Comparison of ENCODE assay signal across 25 cellular contexts in the genomic region with DNA sequence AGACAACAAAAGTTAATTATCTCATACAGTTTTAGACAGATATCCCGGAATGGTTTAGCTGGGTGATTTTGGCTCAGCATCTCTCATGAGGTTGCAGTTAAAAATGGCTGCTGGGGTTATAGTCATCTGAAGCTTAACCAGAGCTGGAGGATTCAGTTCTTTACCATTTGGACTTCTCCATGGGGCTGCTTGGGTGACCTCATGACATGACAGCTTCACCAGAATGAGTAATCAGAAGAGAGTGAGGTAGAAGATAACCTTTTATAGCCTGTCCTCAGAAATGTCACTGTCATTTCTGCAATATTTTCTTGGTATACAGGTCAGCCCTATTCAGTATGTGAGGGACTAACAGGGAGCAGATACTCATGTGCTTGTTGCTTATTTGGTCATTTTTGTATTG. TPM values are rescaled to one million over a fixed set of nuclear protein-coding genes. Genes with fewer than 3 reads are reported as not detected.
A peak's percentile ranks its signal among the peaks of the same experiment; 100 is the strongest.
DNase-seq lines count a peak whose midpoint lies in the region; ATAC-seq and TF ChIP-seq lines count a peak whose summit lies in the region.
"Had no signal": no experiment of that assay in that cellular context is flagged by ENCODE, and none has a peak within 500 bp of the region (broad histone marks: within the 10 kb centered on the region; RNA-seq: fewer than 3 reads in every experiment).

No MANE protein-coding gene starts in this region.

- H3K36me3 ChIP-seq in CD8-positive, alpha-beta T cell (ENCODE audit: insufficient read depth, low read length), result peaks cover 30% of the 10 kb centered on the region

- no peak overlapping the region for H3K27ac Mint-ChIP-seq in activated CD4-positive, alpha-beta T cell treated with anti-CD3 and anti-CD28 coated beads for 36 hours
- H3K27ac Mint-ChIP-seq in activated CD4-positive, alpha-beta T cell treated with anti-CD3 and anti-CD28 coated beads, Interleukin-2, amount 10 ng/mL, durations not matched to agents 7 days and 5 days, result no peak overlapping the region
- H3K27ac Mint-ChIP-seq in activated T-helper 17 cell treated with anti-CD3 and anti-CD28 coated beads, Interleukin-2, amount 50 U/mL, for 72 hours, result peak overlapping the region; percentile 46
- H3K27ac Mint-ChIP-seq in natural killer cell, result no peak overlapping the region
- no peak overlapping the region for H3K27ac Mint-ChIP-seq in CD8-positive, alpha-beta T cell
- H3K27ac Mint-ChIP-seq: activated naive CD4-positive, alpha-beta T cell treated with anti-CD3 and anti-CD28 coated beads for 36 hours; CD4-positive, alpha-beta T cell; mesothelial cell of epicardium; naive thymus-derived CD4-positive, alpha-beta T cell; T-helper 17 cell had no signal

- DNase-seq in activated CD4-positive, alpha-beta T cell treated with anti-CD3 and anti-CD28 coated beads for 36 hours, result peak; percentile 39
- DNase-seq in activated CD4-positive, alpha-beta T cell treated with anti-CD3 and anti-CD28 coated beads, Interleukin-2, amount 10 ng/mL, durations not matched to agents 7 days and 5 days, result no peak
- DNase-seq in HT1080 (ENCODE audit: low read depth) (peak; percentile 6), natural killer cell (no peak), H4 (ENCODE audit: low spot score) (no peak), NCI-H146 (lab: John Stamatoyannopoulos, UW) (no peak)
- no peak for DNase-seq in CD8-positive, alpha-beta T cell
- DNase-seq: 8988T; activated CD4-positive, alpha-beta T cell treated with anti-CD3 and anti-CD28 coated beads, Interleukin-2, amount 50 U/mL, for 1 hour; activated naive CD4-positive, alpha-beta T cell treated with anti-CD3 and anti-CD28 coated beads for 36 hours; amygdala; CD4-positive, alpha-beta T cell; H7; KBM-7; MM.1S; naive thymus-derived CD4-positive, alpha-beta T cell; NCI-H2081 treated with DMSO at 0.1 percent for 48 hours; NCI-H446 treated with DMSO at 0.1 percent for 48 hours; nucleus accumbens; T-helper 17 cell had no signal

- H3K27me3 Mint-ChIP-seq in activated CD4-positive, alpha-beta T cell treated with anti-CD3 and anti-CD28 coated beads for 36 hours, result no peaks in the 10 kb centered on the region
- H3K27me3 Mint-ChIP-seq in activated CD4-positive, alpha-beta T cell treated with anti-CD3 and anti-CD28 coated beads, Interleukin-2, amount 10 ng/mL, durations not matched to agents 7 days and 5 days, result no peaks in the 10 kb centered on the region
- H3K27me3 Mint-ChIP-seq in activated T-helper 17 cell treated with anti-CD3 and anti-CD28 coated beads, Interleukin-2, amount 50 U/mL, for 72 hours, result no peaks in the 10 kb centered on the region
- no peaks in the 10 kb centered on the region for H3K27me3 Mint-ChIP-seq in natural killer cell (ENCODE audit: low read depth in 2 of 2)
- no peaks in the 10 kb centered on the region for H3K27me3 Mint-ChIP-seq in CD8-positive, alpha-beta T cell (ENCODE audit: low read depth)
- H3K27me3 Mint-ChIP-seq: CD4-positive, alpha-beta T cell; naive thymus-derived CD4-positive, alpha-beta T cell; T-helper 17 cell had no signal

- H3K4me3 Mint-ChIP-seq in activated CD4-positive, alpha-beta T cell treated with anti-CD3 and anti-CD28 coated beads for 36 hours, result no peak overlapping the region
- H3K4me3 Mint-ChIP-seq in activated CD4-positive, alpha-beta T cell treated with anti-CD3 and anti-CD28 coated beads, Interleukin-2, amount 10 ng/mL, durations not matched to agents 7 days and 5 days, result no peak overlapping the region
- no peak overlapping the region for H3K4me3 Mint-ChIP-seq in activated T-helper 17 cell treated with anti-CD3 and anti-CD28 coated beads, Interleukin-2, amount 50 U/mL, for 72 hours
- no peak overlapping the region for H3K4me3 Mint-ChIP-seq in natural killer cell
- H3K4me3 Mint-ChIP-seq in CD8-positive, alpha-beta T cell, result no peak overlapping the region
- H3K4me3 Mint-ChIP-seq: activated naive CD4-positive, alpha-beta T cell treated with anti-CD3 and anti-CD28 coated beads for 36 hours; CD4-positive, alpha-beta T cell; mesothelial cell of epicardium; naive thymus-derived CD4-positive, alpha-beta T cell; T-helper 17 cell had no signal

- no peak overlapping the region for H3K4me3 ChIP-seq in CD8-positive, alpha-beta T cell (ENCODE audit: low read depth, low read length)
- H3K4me3 ChIP-seq: tibial nerve had no signal

- H3K4me1 ChIP-seq in CD8-positive, alpha-beta T cell (ENCODE audit: insufficient read depth, low read length), result no peaks in the 10 kb centered on the region
- H3K4me1 ChIP-seq: tibial nerve had no signal

- H3K4me1 Mint-ChIP-seq in activated CD4-positive, alpha-beta T cell treated with anti-CD3 and anti-CD28 coated beads for 36 hours, result peaks cover 4% of the 10 kb centered on the region
- no peaks in the 10 kb centered on the region for H3K4me1 Mint-ChIP-seq in activated CD4-positive, alpha-beta T cell treated with anti-CD3 and anti-CD28 coated beads, Interleukin-2, amount 10 ng/mL, durations not matched to agents 7 days and 5 days
- H3K4me1 Mint-ChIP-seq in activated T-helper 17 cell treated with anti-CD3 and anti-CD28 coated beads, Interleukin-2, amount 50 U/mL, for 72 hours, result peaks cover 5% of the 10 kb centered on the region
- H3K4me1 Mint-ChIP-seq in natural killer cell, result peaks cover 0 to 8% of the 10 kb centered on the region in 2 donors
- no peaks in the 10 kb centered on the region for H3K4me1 Mint-ChIP-seq in CD8-positive, alpha-beta T cell (ENCODE audit: low read depth)
- H3K4me1 Mint-ChIP-seq: mesothelial cell of epicardium had no signal

- no peak overlapping the region for H3K27ac ChIP-seq in CD8-positive, alpha-beta T cell (ENCODE audit: low read depth, low read length)
- H3K27ac ChIP-seq: tibial nerve had no signal

- no peak for TF ChIP-seq CTCF in natural killer cell (IDR thresholded peaks at IDR 0.05)
- no peak for TF ChIP-seq CTCF in CD8-positive, alpha-beta T cell (IDR thresholded peaks at IDR 0.05)

- no peaks in the 10 kb centered on the region for H3K27me3 ChIP-seq in CD8-positive, alpha-beta T cell (ENCODE audit: insufficient read depth, low read length)
- H3K27me3 ChIP-seq: tibial nerve had no signal

- H3K9me3 ChIP-seq in CD8-positive, alpha-beta T cell (ENCODE audit: low read length), result no peaks in the 10 kb centered on the region
- H3K9me3 ChIP-seq: tibial nerve had no signal

- POLR2A ChIA-PET in activated CD4-positive, alpha-beta T cell treated with anti-CD3 and anti-CD28 coated beads for 36 hours (lab: Charles Lee), result interaction anchor here (1.4 kb wide), 1 partner anchor 31 kb away, joined by 4 read pairs; the partner anchor contains the start of gene TFG
- POLR2A ChIA-PET in activated CD4-positive, alpha-beta T cell treated with anti-CD3 and anti-CD28 coated beads, Interleukin-2, amount 10 ng/mL, durations not matched to agents 7 days and 5 days (lab: Charles Lee), result no interaction called here
- POLR2A ChIA-PET in CD8-positive, alpha-beta T cell (lab: Charles Lee), result no interaction called here

- intact Hi-C loops in activated CD4-positive, alpha-beta T cell treated with anti-CD3 and anti-CD28 coated beads for 36 hours (cut with DNase I, micrococcal nuclease), result no loop called here
- intact Hi-C loops in natural killer cell (cut with micrococcal nuclease), result no loop called here
- intact Hi-C loops in CD8-positive, alpha-beta T cell (cut with DNase I, micrococcal nuclease), result no loop called here

- H3K36me3 Mint-ChIP-seq in activated CD4-positive, alpha-beta T cell treated with anti-CD3 and anti-CD28 coated beads for 36 hours (ENCODE audit: low read depth), result peaks cover 40% of the 10 kb centered on the region
- H3K36me3 Mint-ChIP-seq in activated CD4-positive, alpha-beta T cell treated with anti-CD3 and anti-CD28 coated beads, Interleukin-2, amount 10 ng/mL, durations not matched to agents 7 days and 5 days (ENCODE audit: low read depth), result peaks cover 40% of the 10 kb centered on the region
- H3K36me3 Mint-ChIP-seq in activated T-helper 17 cell treated with anti-CD3 and anti-CD28 coated beads, Interleukin-2, amount 50 U/mL, for 72 hours (ENCODE audit: low read depth), result peaks cover 98% of the 10 kb centered on the region
- H3K36me3 Mint-ChIP-seq in natural killer cell, result peaks cover 11% of the 10 kb centered on the region
- peaks cover 81% of the 10 kb centered on the region for H3K36me3 Mint-ChIP-seq in CD8-positive, alpha-beta T cell

- H3K9me3 Mint-ChIP-seq in activated CD4-positive, alpha-beta T cell treated with anti-CD3 and anti-CD28 coated beads for 36 hours (ENCODE audit: low read depth), result no peaks in the 10 kb centered on the region
- H3K9me3 Mint-ChIP-seq in activated CD4-positive, alpha-beta T cell treated with anti-CD3 and anti-CD28 coated beads, Interleukin-2, amount 10 ng/mL, durations not matched to agents 7 days and 5 days, result no peaks in the 10 kb centered on the region
- H3K9me3 Mint-ChIP-seq in activated T-helper 17 cell treated with anti-CD3 and anti-CD28 coated beads, Interleukin-2, amount 50 U/mL, for 72 hours, result no peaks in the 10 kb centered on the region
- no peaks in the 10 kb centered on the region for H3K9me3 Mint-ChIP-seq in natural killer cell
- H3K9me3 Mint-ChIP-seq in CD8-positive, alpha-beta T cell, result no peaks in the 10 kb centered on the region
- H3K9me3 Mint-ChIP-seq: activated naive CD4-positive, alpha-beta T cell treated with anti-CD3 and anti-CD28 coated beads for 36 hours; CD4-positive, alpha-beta T cell; mesothelial cell of epicardium; naive thymus-derived CD4-positive, alpha-beta T cell had no signal

- ATAC-seq in activated CD4-positive, alpha-beta T cell treated with anti-CD3 and anti-CD28 coated beads for 36 hours, result peak; percentile 97
- ATAC-seq in activated T-helper 17 cell treated with anti-CD3 and anti-CD28 coated beads, Interleukin-2, amount 50 U/mL, for 72 hours (replicated peaks), result peak; percentile 99
- peak; percentile 12 to 44 (median 32) for ATAC-seq in natural killer cell
- no peak for ATAC-seq in CD8-positive, alpha-beta T cell
- ATAC-seq: naive thymus-derived CD4-positive, alpha-beta T cell; Right ventricle myocardium inferior; SK-N-SH treated with all-trans-retinoic acid at 6 μM for 48 hours; T-helper 17 cell had no signal

- CTCF ChIA-PET in activated CD4-positive, alpha-beta T cell treated with anti-CD3 and anti-CD28 coated beads for 36 hours (lab: Charles Lee), result interaction anchor here (1.0 to 1.1 kb wide), 2 partner anchors 12 to 26 kb away, joined by 3 read pairs; no protein-coding TSS in a partner anchor
- CTCF ChIA-PET in activated CD4-positive, alpha-beta T cell treated with anti-CD3 and anti-CD28 coated beads, Interleukin-2, amount 10 ng/mL, durations not matched to agents 7 days and 5 days (lab: Charles Lee), result no interaction called here
- CTCF ChIA-PET in CD8-positive, alpha-beta T cell (lab: Charles Lee), result no interaction called here

RNA-seq across cellular contexts. Expression of gene TFG, which starts 30.9 kb away (rescaled TPM):
- 10 to 100 TPM; 61.4 to 79.8 TPM for total RNA-seq in activated CD4-positive, alpha-beta T cell treated with anti-CD3 and anti-CD28 coated beads for 36 hours
- total RNA-seq in activated CD4-positive, alpha-beta T cell treated with anti-CD3 and anti-CD28 coated beads, Interleukin-2, amount 10 ng/mL, durations not matched to agents 7 days and 5 days, result 10 to 100 TPM; 49.1 to 58.5 TPM
- 59.5 and 105 TPM in 2 replicates for total RNA-seq in HT1080 (2014; rRNA removed; shearing (Covaris generic))
- 160 and 177 TPM in 2 replicates for polyA plus RNA-seq in HT1080 (2015; cell fraction: cytosol; rRNA removed)
- polyA plus RNA-seq in HT1080 (2015; cell fraction: nucleus; rRNA removed), result 220 and 223 TPM in 2 replicates
- total RNA-seq in activated T-helper 17 cell treated with anti-CD3 and anti-CD28 coated beads, Interleukin-2, amount 50 U/mL, for 72 hours, result 10 to 100 TPM; 49.5 to 71.8 TPM
- total RNA-seq in natural killer cell, result 10 to 100 TPM; 47.6 to 52.8 (median 50.0) TPM
- total RNA-seq in H4 (2014; rRNA removed; shearing (Covaris generic)), result 101 and 128 TPM in 2 replicates
- total RNA-seq in CD8-positive, alpha-beta T cell, result 10 to 100 TPM; 76.3 to 88.3 TPM

Comparison
In these comparisons a context has a peak if more than half of its experiments do, and no peak if none do; other contexts are left out.
1. DNase-seq: peak in activated CD4-positive, alpha-beta T cell treated with anti-CD3 and anti-CD28 coated beads for 36 hours (single experiment) and HT1080 (single experiment); none in activated CD4-positive, alpha-beta T cell treated with anti-CD3 and anti-CD28 coated beads, Interleukin-2, amount 10 ng/mL, durations not matched to agents 7 days and 5 days (single experiment), natural killer cell (single experiment), H4 (single experiment), CD8-positive, alpha-beta T cell (0 of 7) and NCI-H146 (single experiment).